In genomic region chr11:130904380-130904779, GRCh38 we compare ENCODE assay signal across 2 cellular contexts.
TF ChIP-seq lines count a peak whose summit lies in the region.

No MANE protein-coding gene starts in this region.

TF ChIP-seq in A549, 52 proteins besides CTCF, POLR2A, EP300 and RAD21 (continued from another document):
- TF ChIP-seq E2F6 (IDR thresholded peaks at IDR 0.05; ENCODE audit: borderline replicate concordance, low read depth) (no peak), FOSL2 (IDR thresholded peaks at IDR 0.05) (no peak), FOSL2 (CRISPR knock-in tag; IDR thresholded peaks at IDR 0.05) (no peak), HOXA7 (CRISPR knock-in tag; IDR thresholded peaks at IDR 0.05) (no peak), SREBF2 (IDR thresholded peaks at IDR 0.05) (no peak)

TF ChIP-seq in SK-N-SH treated with all-trans-retinoic acid at 6 μM for 48 hours, 23 proteins besides CTCF, POLR2A, EP300 and RAD21 (continued from another document):
- TF ChIP-seq PATZ1 (CRISPR knock-in tag; IDR thresholded peaks at IDR 0.05; ENCODE audit: borderline replicate concordance) (no peak), ZFP30 (CRISPR knock-in tag; IDR thresholded peaks at IDR 0.05) (no peak)
